Comparison of ENCODE assay signal across 8 cellular contexts in genomic region chr12:4579305-4580097, GRCh38. TPM values are rescaled to one million over a fixed set of nuclear protein-coding genes. Genes with fewer than 3 reads are reported as not detected.
DNase-seq lines count a peak whose midpoint lies in the region; TF ChIP-seq lines count a peak whose summit lies in the region.

No MANE protein-coding gene starts in this region.

- no peaks in the 10 kb centered on the region for H4K20me1 ChIP-seq in PC-9 (ENCODE audit: insufficient read depth)

- H3K4me3 ChIP-seq in AG04450 (ENCODE audit: low read depth, low read length): no peak overlapping the region
- no peak overlapping the region for H3K4me3 ChIP-seq in PC-9
- no peak overlapping the region for H3K4me3 ChIP-seq in fibroblast of the aortic adventitia (ENCODE audit: low read depth, low read length)
- H3K4me3 ChIP-seq in uterus: no peak overlapping the region

- H3K27ac ChIP-seq in AG04450 (ENCODE audit: low read depth, low read length) (no peak overlapping the region), PC-9 (no peak overlapping the region), uterus (no peak overlapping the region)

- no peaks in the 10 kb centered on the region for H3F3A ChIP-seq in PC-9 (ENCODE audit: insufficient read depth, low read depth)

- DNase-seq in AG04450 (ENCODE audit: low read depth, low spot score) (no peak), GM13977 (ENCODE audit: low spot score) (peak; percentile 49), PC-9 (no peak), fibroblast of the aortic adventitia (ENCODE audit: low read depth) (peak; percentile 23), SW 1271 (lab: John Stamatoyannopoulos, UW) (no peak), uterus (no peak)
- DNase-seq in stimulated activated CD4-positive, alpha-beta T cell treated with anti-CD3 and anti-CD28 coated beads, Interleukin-4, amount 100 ng/mL, for 4 hours: no peak
- no peak for DNase-seq in activated T-cell treated with anti-CD3 and anti-CD28 coated beads, Interleukin-2, amount 50 U/mL, for 1 hour

- intact Hi-C loops in PC-9 (cut with micrococcal nuclease; ENCODE audit: unreplicated experiment) (no loop called here), uterus (cut with DNase I; ENCODE audit: low total_unique reads) (no loop called here)

- no peaks in the 10 kb centered on the region for H3K79me2 ChIP-seq in PC-9 (ENCODE audit: low read depth)

- BruUV-seq in PC-9 (replicated peaks; lab: Mats Ljungman, UMichigan): no TSS peak

- TF ChIP-seq CTCF in AG04450 (IDR thresholded peaks at IDR 0.05; ENCODE audit: low read depth, low read length) (0 out of 2 replicates have a peak, but pooled peaks have one; percentile 7), GM13977 (IDR thresholded peaks at IDR 0.05; ENCODE audit: extremely low read depth, insufficient read depth, missing control alignments) (peak; percentile 53), PC-9 (conservative IDR thresholded peaks at IDR 0.05) (peak; percentile 27; the same call in 1 of the 2 replicates), fibroblast of the aortic adventitia (IDR thresholded peaks at IDR 0.05; ENCODE audit: insufficient read depth, low read length) (peak; percentile 13), uterus (IDR thresholded peaks at IDR 0.05) (no peak)

- H3K9me2 ChIP-seq in PC-9 (ENCODE audit: insufficient read depth): no peaks in the 10 kb centered on the region

- CTCF ChIA-PET in AG04450 (lab: Charles Lee): interaction anchor here (1.8 kb wide), 1 partner anchor 178 kb away, joined by 10 read pairs; no protein-coding TSS in a partner anchor
- CTCF ChIA-PET in PC-9 (lab: Charles Lee): no interaction called here

- no peak for TF ChIP-seq POLR2A in uterus (IDR thresholded peaks at IDR 0.05)

- H2AFZ ChIP-seq in PC-9: no peak overlapping the region

- H3K4me1 ChIP-seq in PC-9 (replicated peaks; ENCODE audit: insufficient read depth): no peaks in the 10 kb centered on the region
- H3K4me1 ChIP-seq in uterus: no peaks in the 10 kb centered on the region

- H3K9me3 ChIP-seq in AG04450 (ENCODE audit: control insufficient read depth, insufficient read depth, low read length) (no peaks in the 10 kb centered on the region), PC-9 (ENCODE audit: insufficient read depth, low read depth) (no peaks in the 10 kb centered on the region), uterus (no peaks in the 10 kb centered on the region)

- in situ Hi-C loops in GM13977 (cut with MboI; ENCODE audit: low pct_unique_long_range_greater_than_20kb, low sequenced_read_pairs, unreplicated experiment): no loop called here

- no peak overlapping the region for H3K4me2 ChIP-seq in PC-9

- POLR2A ChIA-PET in AG04450 (lab: Yijun Ruan, JAX) (no interaction called here), PC-9 (lab: Charles Lee; ENCODE audit: unreplicated experiment) (no interaction called here)

- H3K36me3 ChIP-seq in PC-9 (ENCODE audit: low read depth) (no peaks in the 10 kb centered on the region), uterus (no peaks in the 10 kb centered on the region)

- H3K27me3 ChIP-seq in AG04450 (ENCODE audit: control insufficient read depth, insufficient read depth, low read length) (peaks cover 3% of the 10 kb centered on the region), PC-9 (ENCODE audit: insufficient read depth, low read depth) (peaks cover 88% of the 10 kb centered on the region), uterus (no peaks in the 10 kb centered on the region)

RNA-seq across cellular contexts. Expression of gene DYRK4, which starts 17.5 kb away (rescaled TPM):
- polyA plus RNA-seq in AG04450 (2011; rRNA removed): 71.9 and 79.2 TPM in 2 replicates
- 38.5 and 41.2 TPM in 2 replicates for polyA minus RNA-seq in AG04450 (2011; rRNA and poly(A)+ RNA removed)
- total RNA-seq in PC-9 (2021) (31.7 and 41.8 TPM in 2 replicates), fibroblast of the aortic adventitia (ENCODE audit: low replicate concordance) (12.8 and 34.2 TPM in 2 replicates), uterus (10 to 100 TPM; 32.3 to 51.1 (median 41.4) TPM)

RNA-seq across cellular contexts. Expression of gene RAD51AP1, which starts 40.8 kb away (rescaled TPM):
- 4.3 and 8.2 TPM in 2 replicates for polyA plus RNA-seq in AG04450 (2011; rRNA removed)
- 0.64 and 4.1 TPM in 2 replicates for polyA minus RNA-seq in AG04450 (2011; rRNA and poly(A)+ RNA removed)
- total RNA-seq in PC-9 (2021): 50.1 and 54.7 TPM in 2 replicates
- total RNA-seq in fibroblast of the aortic adventitia (ENCODE audit: low replicate concordance): 2.9 and 35.2 TPM in 2 replicates
- total RNA-seq in uterus: 10 to 100 TPM in 1 of 4 donors, 1 to 10 TPM in 1, not detected in 2; 1.3 to 22.8 TPM

Comparison
In these comparisons a context has a peak if more than half of its experiments do, and no peak if none do; other contexts are left out.
1. DNase-seq: peak in GM13977 (single experiment) and fibroblast of the aortic adventitia (single experiment); none in AG04450 (single experiment), PC-9 (0 of 2), stimulated activated CD4-positive, alpha-beta T cell treated with anti-CD3 and anti-CD28 coated beads, Interleukin-4, amount 100 ng/mL, for 4 hours (0 of 2), SW 1271 (0 of 2), activated T-cell treated with anti-CD3 and anti-CD28 coated beads, Interleukin-2, amount 50 U/mL, for 1 hour (single experiment) and uterus (0 of 2).
2. CTCF ChIP-seq: peak in AG04450 (single experiment), GM13977 (single experiment), PC-9 (single experiment) and fibroblast of the aortic adventitia (single experiment); none in uterus (0 of 4).